8 cellular contexts compared by ENCODE assay signal in genomic region chr18:62715439-62715792, GRCh38. TPM values are rescaled to one million over a fixed set of nuclear protein-coding genes. Genes with fewer than 3 reads are reported as not detected.
DNase-seq lines count a peak whose midpoint lies in the region; ATAC-seq and TF ChIP-seq lines count a peak whose summit lies in the region.

Gene PHLPP1, plus strand, starts transcription at chr18:62715541. Its CDS starts 143 bp downstream, at chr18:62715684.

- H3K27me3 Mint-ChIP-seq in brain = peaks cover 4% of the 10 kb centered on the region

- peak within 1 kb of the TSS; percentile 89 to 91 (median 89) for H3K4me3 Mint-ChIP-seq in brain

- H3K4me1 Mint-ChIP-seq in brain = peaks cover 52% of the 10 kb centered on the region

- H3K27me3 ChIP-seq in BJ (ENCODE audit: control insufficient read depth, insufficient read depth, low read length) (no peaks in the 10 kb centered on the region), lung (ENCODE audit: control insufficient read depth, insufficient read depth) (no peaks in the 10 kb centered on the region), upper lobe of right lung (no peaks in the 10 kb centered on the region)

- POLR2A ChIA-PET in BJ (lab: Charles Lee) = interaction anchor here (0.5 to 0.6 kb wide), 2 partner anchors 140 to 176 kb away, joined by 3 to 6 read pairs; no protein-coding TSS in a partner anchor

- H3K36me3 Mint-ChIP-seq in brain = no peaks in the 10 kb centered on the region

- H3K9me3 Mint-ChIP-seq in brain = no peaks in the 10 kb centered on the region

- H3K36me3 ChIP-seq in BJ (ENCODE audit: control insufficient read depth, insufficient read depth, low read length) (no peaks in the 10 kb centered on the region), lung (ENCODE audit: control insufficient read depth in 2 of 2, insufficient read depth in 2 of 2, low read length in 2 of 2) (no peaks in the 10 kb centered on the region), upper lobe of right lung (no peaks in the 10 kb centered on the region)

- H3K27ac Mint-ChIP-seq in brain = peak within 1 kb of the TSS; percentile 92 to 100 (median 97)

- H3K4me3 ChIP-seq in BJ (ENCODE audit: low read depth, low read length) = peak within 1 kb of the TSS; percentile 77
- peak within 1 kb of the TSS; percentile 86 for H3K4me3 ChIP-seq in lung
- H3K4me3 ChIP-seq in upper lobe of right lung = peak within 1 kb of the TSS; percentile 69

- H3K27ac ChIP-seq in lung (ENCODE audit: low read depth in 1 of 2, low read length in 1 of 2) = peak within 1 kb of the TSS; percentile 98 to 100
- peak within 1 kb of the TSS; percentile 86 for H3K27ac ChIP-seq in upper lobe of right lung

- WGBS in lung, 2 donors = 0 to 1% methylated on average over 29 to 51 of the region's 51 CpGs

- ATAC-seq in GM19395 (IDR thresholded peaks at IDR 0.05; ENCODE audit: unreplicated experiment) = peak; percentile 22
- ATAC-seq in HG03469 (IDR thresholded peaks at IDR 0.05; ENCODE audit: unreplicated experiment) = peak; percentile 1
- ATAC-seq in lung (ENCODE audit: insufficient read depth, low FRiP score) = peak; percentile 5
- ATAC-seq in upper lobe of right lung = no peak

- DNase-seq in BJ (ENCODE audit: low read depth) (no peak), lung (ENCODE audit: low spot score) (no peak), upper lobe of right lung (no peak), HCEC 1CT (no peak), DMS53 treated with DMSO at 0.1 percent for 48 hours (lab: John Stamatoyannopoulos, UW; ENCODE audit: unreplicated experiment) (no peak)

- H3K4me1 ChIP-seq in lung (ENCODE audit: control insufficient read depth in 2 of 2, insufficient read depth in 2 of 2, low read length in 2 of 2) = peaks cover 0 to 8% of the 10 kb centered on the region in 2 donors
- H3K4me1 ChIP-seq in upper lobe of right lung = peaks cover 22% of the 10 kb centered on the region

- intact Hi-C loops in upper lobe of right lung (cut with DNase I) = no loop called here

- CTCF ChIA-PET in BJ (lab: Yijun Ruan, JAX) = interaction anchor here (0.6 to 4.2 kb wide), 22 partner anchors 9 to 289 kb away, joined by 3 to 44 read pairs (median 4); no protein-coding TSS in a partner anchor

- H3K9me3 ChIP-seq in lung (ENCODE audit: control insufficient read depth in 2 of 2, insufficient read depth in 1 of 2, low read length in 1 of 2) (peaks cover 0 to 2% of the 10 kb centered on the region in 2 donors), upper lobe of right lung (no peaks in the 10 kb centered on the region)

- no peak for TF ChIP-seq CTCF in BJ (IDR thresholded peaks at IDR 0.05; ENCODE audit: insufficient read depth, low read depth, low read length)
- TF ChIP-seq CTCF in brain (conservative IDR thresholded peaks at IDR 0.05) = no peak
- TF ChIP-seq CTCF in lung (IDR thresholded peaks at IDR 0.05; ENCODE audit: control extremely low read depth, extremely low read depth) = no peak
- no peak for TF ChIP-seq CTCF in upper lobe of right lung (IDR thresholded peaks at IDR 0.05)

RNA-seq across cellular contexts. Expression of gene PHLPP1, which starts in this region (rescaled TPM):
- 4.0 TPM in 2 replicates for polyA plus RNA-seq in BJ (2011; rRNA removed)
- 7.8 and 8.7 TPM in 2 replicates for polyA minus RNA-seq in BJ (2011; rRNA and poly(A)+ RNA removed)
- 40.1 TPM for polyA plus RNA-seq in brain (ENCODE audit: insufficient read depth, low read depth, low replicate concordance)
- 10 to 100 TPM; 12.5 to 29.2 TPM for total RNA-seq in lung
- 1 to 10 TPM; 2.3 to 3.3 TPM for polyA plus RNA-seq in lung
- total RNA-seq in upper lobe of right lung = 11.9 TPM
